In the genomic region with DNA sequence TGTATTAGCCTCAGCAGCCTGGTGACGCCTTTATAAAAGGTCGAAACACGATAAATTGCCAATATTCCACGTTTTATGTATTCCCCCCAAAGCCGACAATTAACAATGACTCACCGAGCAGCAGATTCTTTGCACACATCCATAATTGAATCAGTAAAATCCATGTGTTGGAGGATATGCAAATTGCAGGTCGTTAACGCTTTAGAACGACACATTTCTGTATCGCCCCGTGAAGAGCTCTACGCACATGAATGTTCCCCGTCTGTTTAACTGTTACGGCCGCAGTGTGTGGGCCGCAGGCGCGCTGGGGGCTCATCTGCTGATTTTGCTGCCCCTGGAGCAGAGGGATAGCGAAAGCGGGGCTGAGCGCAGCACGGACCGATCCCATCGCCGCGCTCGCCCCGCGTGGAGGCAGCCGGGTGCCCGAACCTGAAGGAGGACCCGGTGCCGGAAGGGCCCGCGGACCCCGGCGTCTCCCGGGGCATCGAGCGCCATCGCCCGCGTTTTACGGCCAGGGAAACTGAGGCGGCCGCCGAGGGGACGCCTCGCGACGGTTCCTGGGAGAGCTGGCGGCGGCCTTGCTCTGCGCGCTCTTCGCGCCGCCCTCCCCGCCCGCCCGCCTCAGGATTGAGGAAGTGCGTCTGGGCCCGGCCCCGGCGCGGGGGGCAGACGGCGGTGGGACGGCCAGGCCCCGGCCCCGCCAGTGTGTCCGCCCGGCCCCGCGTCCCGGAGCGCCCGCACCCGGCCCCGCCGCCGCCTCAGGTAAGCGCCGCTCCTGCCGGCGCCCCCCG, we compare ENCODE assay signal across 8 cellular contexts. TPM values are rescaled to one million over a fixed set of nuclear protein-coding genes. Genes with fewer than 3 reads are reported as not detected.
DNase-seq lines count a peak whose midpoint lies in the region; ATAC-seq and TF ChIP-seq lines count a peak whose summit lies in the region.

A gene with protein sequence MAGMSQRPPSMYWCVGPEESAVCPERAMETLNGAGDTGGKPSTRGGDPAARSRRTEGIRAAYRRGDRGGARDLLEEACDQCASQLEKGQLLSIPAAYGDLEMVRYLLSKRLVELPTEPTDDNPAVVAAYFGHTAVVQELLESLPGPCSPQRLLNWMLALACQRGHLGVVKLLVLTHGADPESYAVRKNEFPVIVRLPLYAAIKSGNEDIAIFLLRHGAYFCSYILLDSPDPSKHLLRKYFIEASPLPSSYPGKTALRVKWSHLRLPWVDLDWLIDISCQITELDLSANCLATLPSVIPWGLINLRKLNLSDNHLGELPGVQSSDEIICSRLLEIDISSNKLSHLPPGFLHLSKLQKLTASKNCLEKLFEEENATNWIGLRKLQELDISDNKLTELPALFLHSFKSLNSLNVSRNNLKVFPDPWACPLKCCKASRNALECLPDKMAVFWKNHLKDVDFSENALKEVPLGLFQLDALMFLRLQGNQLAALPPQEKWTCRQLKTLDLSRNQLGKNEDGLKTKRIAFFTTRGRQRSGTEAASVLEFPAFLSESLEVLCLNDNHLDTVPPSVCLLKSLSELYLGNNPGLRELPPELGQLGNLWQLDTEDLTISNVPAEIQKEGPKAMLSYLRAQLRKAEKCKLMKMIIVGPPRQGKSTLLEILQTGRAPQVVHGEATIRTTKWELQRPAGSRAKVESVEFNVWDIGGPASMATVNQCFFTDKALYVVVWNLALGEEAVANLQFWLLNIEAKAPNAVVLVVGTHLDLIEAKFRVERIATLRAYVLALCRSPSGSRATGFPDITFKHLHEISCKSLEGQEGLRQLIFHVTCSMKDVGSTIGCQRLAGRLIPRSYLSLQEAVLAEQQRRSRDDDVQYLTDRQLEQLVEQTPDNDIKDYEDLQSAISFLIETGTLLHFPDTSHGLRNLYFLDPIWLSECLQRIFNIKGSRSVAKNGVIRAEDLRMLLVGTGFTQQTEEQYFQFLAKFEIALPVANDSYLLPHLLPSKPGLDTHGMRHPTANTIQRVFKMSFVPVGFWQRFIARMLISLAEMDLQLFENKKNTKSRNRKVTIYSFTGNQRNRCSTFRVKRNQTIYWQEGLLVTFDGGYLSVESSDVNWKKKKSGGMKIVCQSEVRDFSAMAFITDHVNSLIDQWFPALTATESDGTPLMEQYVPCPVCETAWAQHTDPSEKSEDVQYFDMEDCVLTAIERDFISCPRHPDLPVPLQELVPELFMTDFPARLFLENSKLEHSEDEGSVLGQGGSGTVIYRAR (N-terminal part only) (plus strand): TSS at position 668 of the 791 bp plus-strand sequence. CDS start 5,276 bp downstream, outside the sequence.

- peak within 1 kb of the TSS; percentile 46 for H3K27ac ChIP-seq in osteoblast (ENCODE audit: low read depth, low read length)

- peak within 1 kb of the TSS; percentile 66 for H3K4me3 ChIP-seq in BJ (ENCODE audit: low read depth, low read length)
- peak within 1 kb of the TSS; percentile 82 for H3K4me3 ChIP-seq in osteoblast (ENCODE audit: insufficient read depth, low read length)

- peaks cover 32 to 44% (median 39%) of the 10 kb centered on the region in 3 donors for H3K4me1 Mint-ChIP-seq in IgD-negative memory B cell
- peaks cover 26% of the 10 kb centered on the region for H3K4me1 Mint-ChIP-seq in activated CD8-positive, alpha-beta memory T cell treated with anti-CD3 and anti-CD28 coated beads, Interleukin-2, amount 10 ng/mL, durations not matched to agents 7 days and 5 days

- peaks cover 46% of the 10 kb centered on the region for H3K79me2 ChIP-seq in osteoblast (ENCODE audit: insufficient read depth, low read length)

- peaks cover 16% of the 10 kb centered on the region for H3K4me1 ChIP-seq in osteoblast (ENCODE audit: insufficient read depth, low read length)

- no peaks in the 10 kb centered on the region for H3K9me3 Mint-ChIP-seq in IgD-negative memory B cell
- no peaks in the 10 kb centered on the region for H3K9me3 Mint-ChIP-seq in activated CD8-positive, alpha-beta memory T cell treated with anti-CD3 and anti-CD28 coated beads, Interleukin-2, amount 10 ng/mL, durations not matched to agents 7 days and 5 days (ENCODE audit: low read depth)

- H3K4me2 ChIP-seq in osteoblast (ENCODE audit: insufficient read depth, low read length): peak within 1 kb of the TSS; percentile 89

- 0 out of 2 replicates have a peak, but pooled peaks cover 1% of the 10 kb centered on the region for H3K36me3 ChIP-seq in BJ (ENCODE audit: control insufficient read depth, insufficient read depth, low read length)
- H3K36me3 ChIP-seq in osteoblast (ENCODE audit: insufficient read depth, low read length): no peaks in the 10 kb centered on the region

- peaks cover 4% of the 10 kb centered on the region for H4K20me1 ChIP-seq in osteoblast (ENCODE audit: insufficient read depth, low read length)

- no peaks in the 10 kb centered on the region for H3K9me3 ChIP-seq in osteoblast (ENCODE audit: low read depth, low read length)

- POLR2A ChIA-PET in BJ (lab: Charles Lee): no interaction called here

- DNase-seq in BJ (ENCODE audit: low read depth): no peak
- DNase-seq in activated CD8-positive, alpha-beta memory T cell treated with anti-CD3 and anti-CD28 coated beads, Interleukin-2, amount 10 ng/mL, durations not matched to agents 7 days and 5 days: no peak
- peak; percentile 39 for DNase-seq in foreskin melanocyte
- DNase-seq in osteoblast (ENCODE audit: insufficient read length, low spot score, missing footprints): peak; percentile 90
- no peak for DNase-seq in cerebellum (ENCODE audit: low spot score)

- no peaks in the 10 kb centered on the region for H3K27me3 ChIP-seq in BJ (ENCODE audit: control insufficient read depth, insufficient read depth, low read length)
- H3K27me3 ChIP-seq in osteoblast (ENCODE audit: insufficient read depth, low read length): no peaks in the 10 kb centered on the region

- TF ChIP-seq CTCF in BJ (IDR thresholded peaks at IDR 0.05; ENCODE audit: insufficient read depth, low read depth, low read length) (no peak), osteoblast (IDR thresholded peaks at IDR 0.05; ENCODE audit: extremely low read depth, low read depth, low read length) (no peak)

- peak within 1 kb of the TSS; percentile 95 for H2AFZ ChIP-seq in osteoblast (ENCODE audit: low read length)

- ATAC-seq in GM19025 (IDR thresholded peaks at IDR 0.05; ENCODE audit: low read depth, unreplicated experiment): peak; percentile 26
- ATAC-seq in activated CD8-positive, alpha-beta memory T cell treated with anti-CD3 and anti-CD28 coated beads, Interleukin-2, amount 10 ng/mL, durations not matched to agents 7 days and 5 days: peak; percentile 52
- no peak for ATAC-seq in GM18858 (IDR thresholded peaks at IDR 0.05; ENCODE audit: unreplicated experiment)

- H3K27ac Mint-ChIP-seq in IgD-negative memory B cell: peak within 1 kb of the TSS; percentile 81 to 95 (median 89)
- H3K27ac Mint-ChIP-seq in activated CD8-positive, alpha-beta memory T cell treated with anti-CD3 and anti-CD28 coated beads, Interleukin-2, amount 10 ng/mL, durations not matched to agents 7 days and 5 days: peak within 1 kb of the TSS; percentile 0

- peak within 1 kb of the TSS; percentile 94 to 97 (median 97) for H3K4me3 Mint-ChIP-seq in IgD-negative memory B cell
- peak within 1 kb of the TSS; percentile 64 for H3K4me3 Mint-ChIP-seq in activated CD8-positive, alpha-beta memory T cell treated with anti-CD3 and anti-CD28 coated beads, Interleukin-2, amount 10 ng/mL, durations not matched to agents 7 days and 5 days

- H3K27me3 Mint-ChIP-seq in IgD-negative memory B cell: no peaks in the 10 kb centered on the region
- H3K27me3 Mint-ChIP-seq in activated CD8-positive, alpha-beta memory T cell treated with anti-CD3 and anti-CD28 coated beads, Interleukin-2, amount 10 ng/mL, durations not matched to agents 7 days and 5 days: peaks cover 83% of the 10 kb centered on the region

- H3K36me3 Mint-ChIP-seq in IgD-negative memory B cell: peaks cover 3% of the 10 kb centered on the region
- no peaks in the 10 kb centered on the region for H3K36me3 Mint-ChIP-seq in activated CD8-positive, alpha-beta memory T cell treated with anti-CD3 and anti-CD28 coated beads, Interleukin-2, amount 10 ng/mL, durations not matched to agents 7 days and 5 days

- CTCF ChIA-PET in BJ (lab: Yijun Ruan, JAX): interaction anchor here (0.7 to 13.7 kb wide), 28 partner anchors 10 to 348 kb away, joined by 3 to 376 read pairs (median 7); partner anchors contain the start of gene ALDH1A3
- CTCF ChIA-PET in activated CD8-positive, alpha-beta memory T cell treated with anti-CD3 and anti-CD28 coated beads, Interleukin-2, amount 10 ng/mL, durations not matched to agents 7 days and 5 days (lab: Charles Lee): interaction anchor here (0.6 to 11.2 kb wide), 16 partner anchors 9 to 586 kb away, joined by 3 to 289 read pairs (median 6); no protein-coding TSS in a partner anchor

RNA-seq across cellular contexts. Expression of the gene that starts here (rescaled TPM):
- polyA plus RNA-seq in BJ (2011; rRNA removed): 10.2 and 16.9 TPM in 2 replicates
- 19.0 and 19.6 TPM in 2 replicates for polyA minus RNA-seq in BJ (2011; rRNA and poly(A)+ RNA removed)
- polyA plus RNA-seq in IgD-negative memory B cell: 13.2 TPM
- total RNA-seq in activated CD8-positive, alpha-beta memory T cell treated with anti-CD3 and anti-CD28 coated beads, Interleukin-2, amount 10 ng/mL, durations not matched to agents 7 days and 5 days: 1 to 10 TPM; 1.2 to 1.9 TPM
- 14.1 and 15.2 TPM in 2 replicates for total RNA-seq in osteoblast
- 8.9 TPM for total RNA-seq in cerebellum

Comparison
In these comparisons a context has a peak if more than half of its experiments do, and no peak if none do; other contexts are left out.
1. DNase-seq: peak in foreskin melanocyte (single experiment) and osteoblast (single experiment); none in BJ (single experiment), activated CD8-positive, alpha-beta memory T cell treated with anti-CD3 and anti-CD28 coated beads, Interleukin-2, amount 10 ng/mL, durations not matched to agents 7 days and 5 days (single experiment) and cerebellum (single experiment).